Comparison of ENCODE assay signal across 16 cellular contexts in genomic region chr11:45056529-45056928, GRCh38.
"Had no signal": no experiment of that assay in that cellular context is flagged by ENCODE, and none has a peak within 500 bp of the region (broad histone marks: within the 10 kb centered on the region; RNA-seq: fewer than 3 reads in every experiment).

No MANE protein-coding gene starts in this region.

- H3K4me1 Mint-ChIP-seq: activated naive CD4-positive, alpha-beta T cell treated with anti-CD3 and anti-CD28 coated beads, Interleukin-2, amount 10 ng/mL, durations not matched to agents 7 days and 5 days; endodermal cell had no signal

- H3K27me3 ChIP-seq: ascending aorta, heart left ventricle, left lung, thyroid gland had no signal

- H3K27ac ChIP-seq: ascending aorta, heart left ventricle, left lung, thyroid gland had no signal

- H3K36me3 Mint-ChIP-seq: activated naive CD4-positive, alpha-beta T cell treated with anti-CD3 and anti-CD28 coated beads, Interleukin-2, amount 10 ng/mL, durations not matched to agents 7 days and 5 days; naive thymus-derived CD4-positive, alpha-beta T cell had no signal

- H3K9me3 Mint-ChIP-seq: activated naive CD4-positive, alpha-beta T cell treated with anti-CD3 and anti-CD28 coated beads, Interleukin-2, amount 10 ng/mL, durations not matched to agents 7 days and 5 days; activated T-helper 2 cell treated with anti-CD3 and anti-CD28 coated beads, Interferon-gamma antibody, Interleukin-2, Interleukin-4, amounts not matched to agents 10 μg/mL and 5 μg/mL and 100 μg/mL, durations not matched to agents 14 hours and 24 hours and 36 hours; endodermal cell; naive thymus-derived CD4-positive, alpha-beta T cell; stimulated activated naive B cell treated with anti-CD40 and anti-IgM and Interleukin-4, amounts not matched to agents 10 μg/mL and 1 μg/mL and 100 μg/mL, for 72 hours had no signal

- DNase-seq: activated CD4-positive, alpha-beta T cell treated with anti-CD3 and anti-CD28 coated beads for 1 hour; activated CD4-positive, alpha-beta T cell treated with anti-CD3 and anti-CD28 coated beads, Interleukin-2, amount 50 U/mL, for 48 hours; activated naive CD4-positive, alpha-beta T cell treated with anti-CD3 and anti-CD28 coated beads, Interleukin-2, amount 10 ng/mL, durations not matched to agents 7 days and 5 days; activated T-cell treated with anti-CD3 and anti-CD28 coated beads, Interleukin-2, amount 50 U/mL, for 1 hour; endodermal cell; heart left ventricle; islet precursor cell; left lung; mucosa of descending colon; naive thymus-derived CD4-positive, alpha-beta T cell; stimulated activated CD4-positive, alpha-beta T cell treated with anti-CD3 and anti-CD28 coated beads, Interleukin-2, amount 100 ng/mL, for 48 hours; stimulated activated naive B cell treated with anti-CD40 and anti-IgM and Interleukin-4, amounts not matched to agents 10 μg/mL and 1 μg/mL and 100 μg/mL, for 72 hours; T1000; thyroid gland had no signal

- H3K4me3 Mint-ChIP-seq: activated naive CD4-positive, alpha-beta T cell treated with anti-CD3 and anti-CD28 coated beads, Interleukin-2, amount 10 ng/mL, durations not matched to agents 7 days and 5 days; endodermal cell; naive thymus-derived CD4-positive, alpha-beta T cell; stimulated activated naive B cell treated with anti-CD40 and anti-IgM and Interleukin-4, amounts not matched to agents 10 μg/mL and 1 μg/mL and 100 μg/mL, for 72 hours had no signal

- H3K4me3 ChIP-seq: ascending aorta, heart left ventricle, left lung, mucosa of descending colon, thyroid gland had no signal

- H3K27ac Mint-ChIP-seq: activated naive CD4-positive, alpha-beta T cell treated with anti-CD3 and anti-CD28 coated beads, Interleukin-2, amount 10 ng/mL, durations not matched to agents 7 days and 5 days; activated T-helper 2 cell treated with anti-CD3 and anti-CD28 coated beads, Interferon-gamma antibody, Interleukin-2, Interleukin-4, amounts not matched to agents 10 μg/mL and 5 μg/mL and 100 μg/mL, durations not matched to agents 14 hours and 24 hours and 36 hours; endodermal cell; stimulated activated naive B cell treated with anti-CD40 and anti-IgM and Interleukin-4, amounts not matched to agents 10 μg/mL and 1 μg/mL and 100 μg/mL, for 72 hours had no signal

- ATAC-seq: heart left ventricle; left lung; mucosa of descending colon; naive thymus-derived CD4-positive, alpha-beta T cell; stimulated activated naive B cell treated with anti-CD40 and anti-IgM and Interleukin-4, amounts not matched to agents 10 μg/mL and 1 μg/mL and 100 μg/mL, for 72 hours had no signal

- H3K4me1 ChIP-seq: ascending aorta, left lung had no signal

- H3K9me3 ChIP-seq: ascending aorta, heart left ventricle, left lung, mucosa of descending colon, thyroid gland had no signal

- H3K36me3 ChIP-seq: ascending aorta, heart left ventricle, left lung, thyroid gland had no signal
